Comparison of ENCODE assay signal across 19 cellular contexts in genomic region chr17:5373112-5373511, GRCh38. TPM values are rescaled to one million over a fixed set of nuclear protein-coding genes. Genes with fewer than 3 reads are reported as not detected.
DNase-seq lines count a peak whose midpoint lies in the region; ATAC-seq, FAIRE-seq and TF ChIP-seq lines count a peak whose summit lies in the region.
"Had no signal": no experiment of that assay in that cellular context is flagged by ENCODE, and none has a peak within 500 bp of the region (broad histone marks: within the 10 kb centered on the region; RNA-seq: fewer than 3 reads in every experiment).

No MANE protein-coding gene starts in this region.

- H3K9ac ChIP-seq in GM12878 (ENCODE audit: control insufficient read depth, insufficient read depth, low read length) (no peak overlapping the region), endodermal cell (ENCODE audit: extremely low read depth, low read length, poor library complexity, severe bottlenecking) (no peak overlapping the region), colonic mucosa (ENCODE audit: low read depth in 2 of 2, low read length in 2 of 2) (no peak overlapping the region)
- H3K9ac ChIP-seq: neural progenitor cell had no signal

- no peak for DNase-seq in activated naive CD8-positive, alpha-beta T cell treated with anti-CD3 and anti-CD28 coated beads, Interleukin-2, amount 50 U/mL, for 24 hours
- DNase-seq in activated naive CD8-positive, alpha-beta T cell treated with anti-CD3 and anti-CD28 coated beads for 36 hours, result no peak
- DNase-seq in GM12878 (ENCODE audit: low read depth, low spot score), result peak; percentile 61
- DNase-seq in endodermal cell, result no peak
- DNase-seq in colonic mucosa, result no peak
- DNase-seq in cardiac septum (ENCODE audit: low spot score), result no peak
- DNase-seq: activated CD4-positive, alpha-beta T cell treated with anti-CD3 and anti-CD28 coated beads, Interleukin-2, amount 10 ng/mL, durations not matched to agents 24 days and 14 days; adrenal gland; COR-L47; effector CD4-positive, alpha-beta T cell; kidney glomerular epithelial cell; NCI-H1092 treated with DMSO at 0.1 percent for 48 hours; NCI-H446; right cardiac atrium; SJCRH30; T1000 had no signal

- POLR2A ChIA-PET in GM12878 (lab: Charles Lee), result interaction anchor here (0.6 to 1.1 kb wide), 8 partner anchors 9 to 91 kb away, joined by 3 to 5 read pairs (median 4); partner anchors contain the start of genes NUP88, RABEP1 and RPAIN

- no peak overlapping the region for H3K4me3 Mint-ChIP-seq in activated naive CD8-positive, alpha-beta T cell treated with anti-CD3 and anti-CD28 coated beads, Interleukin-2, amount 50 U/mL, for 24 hours
- H3K4me3 Mint-ChIP-seq in activated naive CD8-positive, alpha-beta T cell treated with anti-CD3 and anti-CD28 coated beads for 36 hours, result no peak overlapping the region
- H3K4me3 Mint-ChIP-seq in endodermal cell, result no peak overlapping the region
- H3K4me3 Mint-ChIP-seq: activated CD4-positive, alpha-beta T cell treated with anti-CD3 and anti-CD28 coated beads, Interleukin-2, amount 10 ng/mL, durations not matched to agents 24 days and 14 days; neural progenitor cell had no signal

- TF ChIP-seq EP300 in GM12878 (IDR thresholded peaks at IDR 0.05; ENCODE audit: borderline replicate concordance in 1 of 2, control insufficient read depth in 1 of 2, low read depth in 2 of 2, low read length in 2 of 2), result peak; percentile 56 to 72; a peak in 3 of 4 replicates

- SMC1A ChIA-PET in GM12878 (lab: Charles Lee; ENCODE audit: uncharacterized antibody, unreplicated experiment), result interaction anchor here (0.6 to 1.9 kb wide), 8 partner anchors 17 to 260 kb away, joined by 3 to 4 read pairs (median 3); partner anchors contain the start of gene NUP88

- H3K36me3 Mint-ChIP-seq in activated naive CD8-positive, alpha-beta T cell treated with anti-CD3 and anti-CD28 coated beads, Interleukin-2, amount 50 U/mL, for 24 hours (ENCODE audit: low read depth), result peaks cover 55% of the 10 kb centered on the region
- H3K36me3 Mint-ChIP-seq in activated naive CD8-positive, alpha-beta T cell treated with anti-CD3 and anti-CD28 coated beads for 36 hours, result peaks cover 19% of the 10 kb centered on the region
- peaks cover 69% of the 10 kb centered on the region for H3K36me3 Mint-ChIP-seq in endodermal cell (ENCODE audit: low read depth)

- 28% methylated on average over 6 of the region's 6 CpGs for WGBS in GM12878 (ENCODE audit: insufficient coverage, insufficient replicate concordance, low lambda C conversion rate, missing lambda C conversion rate)
- 93 to 94% methylated on average over 6 of the region's 6 CpGs for WGBS in endodermal cell (ENCODE audit: insufficient coverage in 1 of 2, insufficient read length in 1 of 2), 2 experiments

- no peaks in the 10 kb centered on the region for H4K20me1 ChIP-seq in GM12878 (ENCODE audit: control insufficient read depth, insufficient read depth)

- H3K9me3 ChIP-seq in GM12878 (replicated peaks; ENCODE audit: control insufficient read depth, insufficient read depth, low read length), result no peaks in the 10 kb centered on the region
- no peaks in the 10 kb centered on the region for H3K9me3 ChIP-seq in endodermal cell (ENCODE audit: control insufficient read depth, low read length)
- H3K9me3 ChIP-seq in colonic mucosa, result no peaks in the 10 kb centered on the region
- H3K9me3 ChIP-seq: adrenal gland, SJCRH30 had no signal

- intact Hi-C loops in GM12878 (cut with micrococcal nuclease; ENCODE audit: unreplicated experiment) (no loop called here), colonic mucosa (cut with DNase I) (no loop called here), cardiac septum (cut with DNase I) (no loop called here)

- H3K79me2 ChIP-seq in GM12878 (ENCODE audit: control insufficient read depth, insufficient read depth, low read length), result no peaks in the 10 kb centered on the region

- BruUV-seq in GM12878 (replicated peaks; lab: Mats Ljungman, UMichigan), result no TSS peak

- H3K4me2 ChIP-seq in GM12878 (ENCODE audit: control insufficient read depth, insufficient read depth), result no peak overlapping the region; the same call in 1 of the 2 replicates
- H3K4me2 ChIP-seq: neural progenitor cell had no signal

- H3K27ac ChIP-seq in GM12878 (ENCODE audit: control insufficient read depth, insufficient read depth), result no peak overlapping the region
- no peak overlapping the region for H3K27ac ChIP-seq in endodermal cell (ENCODE audit: low read depth, low read length)
- no peak overlapping the region for H3K27ac ChIP-seq in colonic mucosa
- H3K27ac ChIP-seq: adrenal gland, neural progenitor cell, SJCRH30 had no signal

- H3K27me3 Mint-ChIP-seq in activated naive CD8-positive, alpha-beta T cell treated with anti-CD3 and anti-CD28 coated beads, Interleukin-2, amount 50 U/mL, for 24 hours, result no peaks in the 10 kb centered on the region
- H3K27me3 Mint-ChIP-seq in activated naive CD8-positive, alpha-beta T cell treated with anti-CD3 and anti-CD28 coated beads for 36 hours, result no peaks in the 10 kb centered on the region
- H3K27me3 Mint-ChIP-seq in endodermal cell (ENCODE audit: insufficient read depth), result no peaks in the 10 kb centered on the region
- H3K27me3 Mint-ChIP-seq: activated CD4-positive, alpha-beta T cell treated with anti-CD3 and anti-CD28 coated beads, Interleukin-2, amount 10 ng/mL, durations not matched to agents 24 days and 14 days had no signal

- TF ChIP-seq CTCF in GM12878 (IDR thresholded peaks at IDR 0.05 in 2 of 3, conservative IDR thresholded peaks at IDR 0.05 in 1 of 3; ENCODE audit: control insufficient read depth in 2 of 3, extremely low read depth in 1 of 3, insufficient read depth in 1 of 3, low read depth in 3 of 3, low read length in 3 of 3), result no peak
- no peak for TF ChIP-seq CTCF in endodermal cell (conservative IDR thresholded peaks at IDR 0.05)
- TF ChIP-seq CTCF in colonic mucosa (IDR thresholded peaks at IDR 0.05), result no peak

- H3K27me3 ChIP-seq in GM12878 (replicated peaks in 1 of 2; ENCODE audit: control insufficient read depth in 2 of 2, insufficient read depth in 2 of 2, low read length in 1 of 2), result no peaks in the 10 kb centered on the region
- H3K27me3 ChIP-seq in endodermal cell (ENCODE audit: control insufficient read depth, insufficient read depth, low read length, poor library complexity, severe bottlenecking), result no peaks in the 10 kb centered on the region
- no peaks in the 10 kb centered on the region for H3K27me3 ChIP-seq in colonic mucosa
- H3K27me3 ChIP-seq: adrenal gland, neural progenitor cell, SJCRH30 had no signal

- H2AFZ ChIP-seq in GM12878 (ENCODE audit: control insufficient read depth, low read depth, low read length), result no peak overlapping the region
- H2AFZ ChIP-seq: neural progenitor cell had no signal

- no peaks in the 10 kb centered on the region for H3K4me1 Mint-ChIP-seq in activated naive CD8-positive, alpha-beta T cell treated with anti-CD3 and anti-CD28 coated beads, Interleukin-2, amount 50 U/mL, for 24 hours
- peaks cover 3% of the 10 kb centered on the region for H3K4me1 Mint-ChIP-seq in activated naive CD8-positive, alpha-beta T cell treated with anti-CD3 and anti-CD28 coated beads for 36 hours
- H3K4me1 Mint-ChIP-seq in endodermal cell, result no peaks in the 10 kb centered on the region
- H3K4me1 Mint-ChIP-seq: activated CD4-positive, alpha-beta T cell treated with anti-CD3 and anti-CD28 coated beads, Interleukin-2, amount 10 ng/mL, durations not matched to agents 24 days and 14 days; neural progenitor cell had no signal

- ATAC-seq in activated naive CD8-positive, alpha-beta T cell treated with anti-CD3 and anti-CD28 coated beads, Interleukin-2, amount 50 U/mL, for 24 hours, result no peak
- ATAC-seq in HG03280 (IDR thresholded peaks at IDR 0.05; ENCODE audit: unreplicated experiment) (peak; percentile 55), GM12878 (peak; percentile 96), GM21515 (IDR thresholded peaks at IDR 0.05; ENCODE audit: unreplicated experiment) (no peak)
- ATAC-seq: right cardiac atrium had no signal

- H3K27ac Mint-ChIP-seq in activated naive CD8-positive, alpha-beta T cell treated with anti-CD3 and anti-CD28 coated beads, Interleukin-2, amount 50 U/mL, for 24 hours, result peak overlapping the region; percentile 73
- H3K27ac Mint-ChIP-seq in activated naive CD8-positive, alpha-beta T cell treated with anti-CD3 and anti-CD28 coated beads for 36 hours, result no peak overlapping the region
- H3K27ac Mint-ChIP-seq in endodermal cell, result no peak overlapping the region
- H3K27ac Mint-ChIP-seq: activated CD4-positive, alpha-beta T cell treated with anti-CD3 and anti-CD28 coated beads, Interleukin-2, amount 10 ng/mL, durations not matched to agents 24 days and 14 days; neural progenitor cell had no signal

- CTCF ChIA-PET in GM12878 (lab: Yijun Ruan, JAX), result interaction anchor here (0.8 to 5.0 kb wide), 5 partner anchors 66 to 181 kb away, joined by 3 to 21 read pairs (median 3); partner anchors contain the start of genes C1QBP and ZNF594

- peaks cover 16 to 46% of the 10 kb centered on the region in 2 experiments for H3K36me3 ChIP-seq in GM12878 (ENCODE audit: control insufficient read depth in 2 of 2, insufficient read depth in 2 of 2, low read length in 1 of 2)
- peaks cover 57% of the 10 kb centered on the region for H3K36me3 ChIP-seq in endodermal cell (ENCODE audit: control insufficient read depth, insufficient read depth, low read length)
- H3K36me3 ChIP-seq in colonic mucosa, result peaks cover 1% of the 10 kb centered on the region

- TF ChIP-seq POLR2A in GM12878 (IDR thresholded peaks at IDR 0.05; ENCODE audit: low read depth, low read length), result no peak

- no peaks in the 10 kb centered on the region for H3K9me3 Mint-ChIP-seq in activated naive CD8-positive, alpha-beta T cell treated with anti-CD3 and anti-CD28 coated beads, Interleukin-2, amount 50 U/mL, for 24 hours
- H3K9me3 Mint-ChIP-seq in activated naive CD8-positive, alpha-beta T cell treated with anti-CD3 and anti-CD28 coated beads for 36 hours, result no peaks in the 10 kb centered on the region
- H3K9me3 Mint-ChIP-seq in endodermal cell, result no peaks in the 10 kb centered on the region
- H3K9me3 Mint-ChIP-seq: activated CD4-positive, alpha-beta T cell treated with anti-CD3 and anti-CD28 coated beads, Interleukin-2, amount 10 ng/mL, durations not matched to agents 24 days and 14 days; neural progenitor cell had no signal

- TF ChIP-seq RAD21 in GM12878 (IDR thresholded peaks at IDR 0.05; ENCODE audit: insufficient read depth, low read depth, low read length), result no peak

- H3K4me3 ChIP-seq in GM12878, result no peak overlapping the region
- H3K4me3 ChIP-seq in endodermal cell (ENCODE audit: low read length), result no peak overlapping the region
- H3K4me3 ChIP-seq in colonic mucosa, result no peak overlapping the region
- H3K4me3 ChIP-seq: adrenal gland, neural progenitor cell, SJCRH30 had no signal

- FAIRE-seq in GM12878 (lab: Jason Lieb, UNC), result no peak

- in situ Hi-C loops in GM12878 (cut with MboI), result no loop called here

- RAD21 ChIA-PET in GM12878 (lab: Charles Lee; ENCODE audit: unreplicated experiment), result interaction anchor here (1.1 to 1.4 kb wide), 5 partner anchors 46 to 131 kb away, joined by 3 to 5 read pairs (median 3); partner anchors contain the start of genes C1QBP and NUP88

- H3K4me1 ChIP-seq in GM12878 (ENCODE audit: control insufficient read depth, insufficient read depth, low read length) (no peaks in the 10 kb centered on the region; the same call in 1 of the 2 replicates), endodermal cell (ENCODE audit: control insufficient read depth, insufficient read depth, low read length) (no peaks in the 10 kb centered on the region), colonic mucosa (no peaks in the 10 kb centered on the region)
- H3K4me1 ChIP-seq: adrenal gland, neural progenitor cell, SJCRH30 had no signal

RNA-seq across cellular contexts. Expression of gene NUP88, which starts 46.4 kb away (rescaled TPM):
- total RNA-seq in activated naive CD8-positive, alpha-beta T cell treated with anti-CD3 and anti-CD28 coated beads for 36 hours, result 100 to 1,000 TPM; 144 to 160 TPM
- total RNA-seq in GM12878 (2013; cell fraction: nucleolus; rRNA removed), result 270 and 280 TPM in 2 replicates
- total RNA-seq in GM12878 (2014; rRNA removed) (188 and 189 TPM in 2 replicates), GM12878 (2014; rRNA removed; fragmentation: Illumina TruSeq; extraction: Trizol) (232 and 233 TPM in 2 replicates), GM12878 (2021) (109 and 125 TPM in 2 replicates), endodermal cell (10 to 100 TPM; 72.2 to 79.0 TPM), colonic mucosa (10 to 100 TPM; 66.5 to 77.6 TPM), cardiac septum (45.1 TPM)
- 35.8 TPM for polyA plus RNA-seq in GM12878 (2011; ENCODE audit: low read depth)
- polyA plus RNA-seq in GM12878 (2011; rRNA removed) (200 and 238 TPM in 2 replicates), GM12878 (2014; fragmentation: Illumina TruSeq; extraction: Trizol) (244 and 280 TPM in 2 replicates), GM12878 (2014; fragmentation: Nextera tagmentation; extraction: Ambion mirVana) (100 to 1,000 TPM; 110 to 137 TPM), GM12878 (2014; rRNA removed) (153 and 173 TPM in 2 replicates), GM12878 (2016; fragmentation: Nextera tagmentation; extraction: Ambion mirVana) (100 to 1,000 TPM; 188 to 208 TPM)
- 145 and 161 TPM in 2 replicates for polyA plus RNA-seq in GM12878 (2011; cell fraction: cytosol; rRNA removed)
- 127 and 139 TPM in 2 replicates for polyA plus RNA-seq in GM12878 (2011; cell fraction: nucleus; rRNA removed)
- polyA plus RNA-seq in GM12878 (2012), result 80.8 and 110 TPM in 2 replicates
- polyA minus RNA-seq in GM12878 (2011; rRNA and poly(A)+ RNA removed), result 258 and 329 TPM in 2 replicates
- polyA minus RNA-seq in GM12878 (2011; cell fraction: cytosol; rRNA and poly(A)+ RNA removed), result 66.0 and 82.0 TPM in 2 replicates
- polyA minus RNA-seq in GM12878 (2011; cell fraction: nucleus; rRNA and poly(A)+ RNA removed), result 93.5 and 119 TPM in 2 replicates
- polyA plus RNA-seq in endodermal cell (2013, experiment 1 of 2), result 65.3 TPM
- 56.1 TPM for polyA plus RNA-seq in endodermal cell (2013, experiment 2 of 2)

RNA-seq across cellular contexts. Expression of gene RPAIN, which starts 46.9 kb away (rescaled TPM):
- total RNA-seq in activated naive CD8-positive, alpha-beta T cell treated with anti-CD3 and anti-CD28 coated beads for 36 hours, result 10 to 100 TPM; 58.3 to 59.4 TPM
- 166 and 189 TPM in 2 replicates for total RNA-seq in GM12878 (2013; cell fraction: nucleolus; rRNA removed)
- 68.6 and 70.4 TPM in 2 replicates for total RNA-seq in GM12878 (2014; rRNA removed)
- 74.6 and 76.3 TPM in 2 replicates for total RNA-seq in GM12878 (2014; rRNA removed; fragmentation: Illumina TruSeq; extraction: Trizol)
- 44.6 and 45.8 TPM in 2 replicates for total RNA-seq in GM12878 (2021)
- 32.9 TPM for polyA plus RNA-seq in GM12878 (2011; ENCODE audit: low read depth)
- polyA plus RNA-seq in GM12878 (2011; rRNA removed), result 69.5 and 69.8 TPM in 2 replicates
- polyA plus RNA-seq in GM12878 (2011; cell fraction: cytosol; rRNA removed), result 45.4 and 50.3 TPM in 2 replicates
- polyA plus RNA-seq in GM12878 (2011; cell fraction: nucleus; rRNA removed), result 60.8 and 64.9 TPM in 2 replicates
- polyA plus RNA-seq in GM12878 (2012), result 35.3 and 37.0 TPM in 2 replicates
- 50.2 and 53.3 TPM in 2 replicates for polyA plus RNA-seq in GM12878 (2014; fragmentation: Illumina TruSeq; extraction: Trizol)
- 100 to 1,000 TPM; 101 to 109 TPM for polyA plus RNA-seq in GM12878 (2014; fragmentation: Nextera tagmentation; extraction: Ambion mirVana)
- polyA plus RNA-seq in GM12878 (2014; rRNA removed), result 50.6 and 56.4 TPM in 2 replicates
- polyA plus RNA-seq in GM12878 (2016; fragmentation: Nextera tagmentation; extraction: Ambion mirVana), result 10 to 100 TPM; 71.5 to 74.8 TPM
- 39.9 and 44.4 TPM in 2 replicates for polyA minus RNA-seq in GM12878 (2011; rRNA and poly(A)+ RNA removed)
- 15.9 and 16.4 TPM in 2 replicates for polyA minus RNA-seq in GM12878 (2011; cell fraction: cytosol; rRNA and poly(A)+ RNA removed)
- polyA minus RNA-seq in GM12878 (2011; cell fraction: nucleus; rRNA and poly(A)+ RNA removed), result 35.1 and 43.3 TPM in 2 replicates
- total RNA-seq in endodermal cell, result 10 to 100 TPM; 69.3 to 87.8 TPM
- 82.5 TPM for polyA plus RNA-seq in endodermal cell (2013, experiment 1 of 2)
- polyA plus RNA-seq in endodermal cell (2013, experiment 2 of 2), result 72.4 TPM
- 10 to 100 TPM; 25.4 to 30.7 TPM for total RNA-seq in colonic mucosa
- total RNA-seq in cardiac septum, result 30.0 TPM

Comparison
In these comparisons a context has a peak if more than half of its experiments do, and no peak if none do; other contexts are left out.
1. ATAC-seq: peak in HG03280 (single experiment) and GM12878 (single experiment); none in activated naive CD8-positive, alpha-beta T cell treated with anti-CD3 and anti-CD28 coated beads, Interleukin-2, amount 50 U/mL, for 24 hours (single experiment) and GM21515 (single experiment).